In the genomic region with DNA sequence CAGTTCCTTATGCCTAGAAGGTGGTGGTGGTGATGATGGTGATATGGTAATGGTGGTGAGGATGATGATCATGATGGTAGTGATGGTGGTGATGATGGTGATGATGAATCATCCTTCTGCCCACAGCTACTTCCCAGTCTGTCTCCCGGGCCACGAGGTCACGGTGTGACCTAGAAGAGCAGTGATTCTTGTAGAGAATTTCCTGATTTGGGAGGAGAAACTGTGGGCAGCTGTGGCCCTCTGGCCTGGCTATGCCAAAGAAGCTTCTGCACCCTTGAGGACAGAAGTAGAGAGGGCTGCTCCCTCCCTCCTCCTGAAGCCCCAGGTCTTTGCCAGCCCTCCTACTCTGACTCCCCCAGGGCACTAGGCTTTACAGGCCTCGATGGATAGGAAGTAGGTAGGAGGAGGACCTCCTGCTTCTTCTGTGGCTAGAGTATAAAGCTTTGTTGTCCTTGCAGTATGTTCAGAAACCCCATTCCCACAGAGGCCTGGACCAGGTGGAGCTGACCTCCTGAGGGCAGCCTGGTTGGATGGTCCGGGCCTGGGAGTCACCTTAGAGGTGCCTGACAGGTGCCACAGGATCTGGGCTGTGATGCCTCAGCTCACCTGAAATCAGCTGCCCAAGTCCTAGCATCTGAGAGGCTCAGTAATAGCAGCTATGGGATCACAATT, we compare ENCODE assay signal across 13 cellular contexts.
DNase-seq lines count a peak whose midpoint lies in the region; ATAC-seq and TF ChIP-seq lines count a peak whose summit lies in the region.
"Had no signal": no experiment of that assay in that cellular context is flagged by ENCODE, and none has a peak within 500 bp of the region (broad histone marks: within the 10 kb centered on the region; RNA-seq: fewer than 3 reads in every experiment).

No MANE protein-coding gene starts in this region.

- H3K4me3 ChIP-seq in MM.1S (ENCODE audit: low read length) (no peak overlapping the region), WERI-Rb-1 (ENCODE audit: low read depth, low read length) (no peak overlapping the region)
- H3K4me3 ChIP-seq: coronary artery had no signal

- peaks cover 43% of the 10 kb centered on the region for H3K4me1 Mint-ChIP-seq in activated T-cell treated with anti-CD3 and anti-CD28 coated beads, Interleukin-2, amount 50 U/mL, for 24 hours (ENCODE audit: low read depth)
- peaks cover 23% of the 10 kb centered on the region for H3K4me1 Mint-ChIP-seq in activated naive CD8-positive, alpha-beta T cell (ENCODE audit: low read depth)
- H3K4me1 Mint-ChIP-seq in stimulated activated effector memory CD8-positive, alpha-beta T cell treated with anti-CD3 and anti-CD28 coated beads, Interleukin-12 subunit alpha, Interleukin-12 subunit beta, amount 100 ng/mL, for 72 hours = peaks cover 53% of the 10 kb centered on the region
- H3K4me1 Mint-ChIP-seq: activated B cell treated with CpG ODN at 0.5 μM for 24 hours had no signal

- H3K9me3 Mint-ChIP-seq in activated T-cell treated with anti-CD3 and anti-CD28 coated beads, Interleukin-2, amount 50 U/mL, for 24 hours = peaks cover 5% of the 10 kb centered on the region
- H3K9me3 Mint-ChIP-seq in activated naive CD8-positive, alpha-beta T cell (ENCODE audit: low read depth) = no peaks in the 10 kb centered on the region
- no peaks in the 10 kb centered on the region for H3K9me3 Mint-ChIP-seq in stimulated activated effector memory CD8-positive, alpha-beta T cell treated with anti-CD3 and anti-CD28 coated beads, Interleukin-12 subunit alpha, Interleukin-12 subunit beta, amount 100 ng/mL, for 72 hours
- H3K9me3 Mint-ChIP-seq: activated B cell treated with CpG ODN at 0.5 μM for 24 hours, memory B cell had no signal

- no peak overlapping the region for H3K4me2 ChIP-seq in MM.1S (ENCODE audit: low read depth, low read length)

- no peaks in the 10 kb centered on the region for H3K79me2 ChIP-seq in MM.1S (ENCODE audit: low read length)

- DNase-seq in activated T-cell treated with anti-CD3 and anti-CD28 coated beads, Interleukin-2, amount 50 U/mL, for 24 hours = peak; percentile 48
- DNase-seq in activated T-cell treated with anti-CD3 and anti-CD28 coated beads, Interleukin-2, amount 50 U/mL, for 1 hour = no peak
- DNase-seq in MM.1S (no peak), WERI-Rb-1 (no peak), C1 segment of cervical spinal cord (lab: John Stamatoyannopoulos, UW) (no peak)
- peak in 1 of 2 donors; percentile 58 for DNase-seq in stimulated activated effector memory CD8-positive, alpha-beta T cell treated with anti-CD3 and anti-CD28 coated beads, Interleukin-12 subunit alpha, Interleukin-12 subunit beta, amount 100 ng/mL, for 72 hours (ENCODE audit: low spot score in 2 of 2)
- DNase-seq: activated B cell treated with CpG ODN at 0.5 μM for 24 hours, HCEC 1CT, NCI-H1694 treated with DMSO at 0.1 percent for 48 hours had no signal

- TF ChIP-seq CTCF in MM.1S (IDR thresholded peaks at IDR 0.05; ENCODE audit: low read length) (no peak), WERI-Rb-1 (IDR thresholded peaks at IDR 0.05; ENCODE audit: low read depth, low read length) (no peak)

- H3K36me3 ChIP-seq in MM.1S (replicated peaks; ENCODE audit: insufficient read depth, low read length) (no peaks in the 10 kb centered on the region), WERI-Rb-1 (no peaks in the 10 kb centered on the region)

- no peaks in the 10 kb centered on the region for H4K20me1 ChIP-seq in MM.1S (ENCODE audit: insufficient read depth, low read length)

- H3K36me3 Mint-ChIP-seq in activated T-cell treated with anti-CD3 and anti-CD28 coated beads, Interleukin-2, amount 50 U/mL, for 24 hours (ENCODE audit: low read depth) = no peaks in the 10 kb centered on the region
- H3K36me3 Mint-ChIP-seq in activated naive CD8-positive, alpha-beta T cell = no peaks in the 10 kb centered on the region
- H3K36me3 Mint-ChIP-seq in stimulated activated effector memory CD8-positive, alpha-beta T cell treated with anti-CD3 and anti-CD28 coated beads, Interleukin-12 subunit alpha, Interleukin-12 subunit beta, amount 100 ng/mL, for 72 hours = no peaks in the 10 kb centered on the region
- H3K36me3 Mint-ChIP-seq: memory B cell had no signal

- 0 out of 2 replicates have a peak overlapping the region, but pooled peaks have one; percentile 10 for H2AFZ ChIP-seq in MM.1S (ENCODE audit: low read length)

- H3K9me2 ChIP-seq in MM.1S (replicated peaks; ENCODE audit: insufficient read depth, low read length) = no peaks in the 10 kb centered on the region

- H3K27ac Mint-ChIP-seq in activated T-cell treated with anti-CD3 and anti-CD28 coated beads, Interleukin-2, amount 50 U/mL, for 24 hours = peak overlapping the region; percentile 82
- peak overlapping the region; percentile 85 for H3K27ac Mint-ChIP-seq in activated naive CD8-positive, alpha-beta T cell
- peak overlapping the region; percentile 80 for H3K27ac Mint-ChIP-seq in stimulated activated effector memory CD8-positive, alpha-beta T cell treated with anti-CD3 and anti-CD28 coated beads, Interleukin-12 subunit alpha, Interleukin-12 subunit beta, amount 100 ng/mL, for 72 hours
- H3K27ac Mint-ChIP-seq: activated B cell treated with CpG ODN at 0.5 μM for 24 hours, memory B cell had no signal

- H3K9ac ChIP-seq in MM.1S (ENCODE audit: low read length) = no peak overlapping the region

- H3K4me1 ChIP-seq in MM.1S (ENCODE audit: low read length) = 0 out of 2 replicates have a peak, but pooled peaks cover 19% of the 10 kb centered on the region

- H3K9me3 ChIP-seq in MM.1S (replicated peaks; ENCODE audit: insufficient read depth, low read length) (no peaks in the 10 kb centered on the region), WERI-Rb-1 (ENCODE audit: severe bottlenecking) (no peaks in the 10 kb centered on the region)

- H3K27ac ChIP-seq in MM.1S (ENCODE audit: low read length) = no peak overlapping the region
- H3K27ac ChIP-seq in WERI-Rb-1 = no peak overlapping the region
- H3K27ac ChIP-seq: coronary artery had no signal

- H3K27me3 ChIP-seq in MM.1S (replicated peaks; ENCODE audit: insufficient read depth, low read length) (no peaks in the 10 kb centered on the region), WERI-Rb-1 (ENCODE audit: insufficient read depth, low read depth, severe bottlenecking) (no peaks in the 10 kb centered on the region)

- H3K27me3 Mint-ChIP-seq in activated T-cell treated with anti-CD3 and anti-CD28 coated beads, Interleukin-2, amount 50 U/mL, for 24 hours = no peaks in the 10 kb centered on the region
- no peaks in the 10 kb centered on the region for H3K27me3 Mint-ChIP-seq in activated naive CD8-positive, alpha-beta T cell

- H3K4me3 Mint-ChIP-seq in activated T-cell treated with anti-CD3 and anti-CD28 coated beads, Interleukin-2, amount 50 U/mL, for 24 hours = no peak overlapping the region
- no peak overlapping the region for H3K4me3 Mint-ChIP-seq in activated naive CD8-positive, alpha-beta T cell
- peak overlapping the region; percentile 2 for H3K4me3 Mint-ChIP-seq in stimulated activated effector memory CD8-positive, alpha-beta T cell treated with anti-CD3 and anti-CD28 coated beads, Interleukin-12 subunit alpha, Interleukin-12 subunit beta, amount 100 ng/mL, for 72 hours
- H3K4me3 Mint-ChIP-seq: activated B cell treated with CpG ODN at 0.5 μM for 24 hours, memory B cell had no signal

- no peaks in the 10 kb centered on the region for H3F3A ChIP-seq in MM.1S (ENCODE audit: insufficient read depth, low read length)

- ATAC-seq in stimulated activated effector memory CD8-positive, alpha-beta T cell treated with anti-CD3 and anti-CD28 coated beads, Interleukin-12 subunit alpha, Interleukin-12 subunit beta, amount 100 ng/mL, for 72 hours = peak; percentile 80
- no peak for ATAC-seq in GM18873 (IDR thresholded peaks at IDR 0.05; ENCODE audit: low FRiP score, unreplicated experiment)
